In genomic region chr5:111383288-111383970, GRCh38 we compare ENCODE assay signal across 30 cellular contexts.
DNase-seq lines count a peak whose midpoint lies in the region; ATAC-seq and TF ChIP-seq lines count a peak whose summit lies in the region.
"Had no signal": no experiment of that assay in that cellular context is flagged by ENCODE, and none has a peak within 500 bp of the region (broad histone marks: within the 10 kb centered on the region; RNA-seq: fewer than 3 reads in every experiment).

No MANE protein-coding gene starts in this region.

- no peaks in the 10 kb centered on the region for H3K4me1 Mint-ChIP-seq in nephron progenitor cell
- H3K4me1 Mint-ChIP-seq: activated CD8-positive, alpha-beta memory T cell treated with anti-CD3 and anti-CD28 coated beads, Interleukin-2, amount 10 ng/mL, durations not matched to agents 7 days and 5 days; activated naive CD8-positive, alpha-beta T cell treated with anti-CD3 and anti-CD28 coated beads, Interleukin-2, amount 10 ng/mL, durations not matched to agents 7 days and 5 days; memory B cell had no signal

- H3K27me3 Mint-ChIP-seq in nephron progenitor cell (ENCODE audit: low read depth, poor library complexity) = peaks cover 3% of the 10 kb centered on the region
- H3K27me3 Mint-ChIP-seq: activated CD8-positive, alpha-beta memory T cell treated with anti-CD3 and anti-CD28 coated beads, Interleukin-2, amount 10 ng/mL, durations not matched to agents 7 days and 5 days; activated naive CD8-positive, alpha-beta T cell treated with anti-CD3 and anti-CD28 coated beads, Interleukin-2, amount 10 ng/mL, durations not matched to agents 7 days and 5 days; memory B cell had no signal

- no peaks in the 10 kb centered on the region for H3K9me3 Mint-ChIP-seq in nephron progenitor cell
- H3K9me3 Mint-ChIP-seq: activated naive CD8-positive, alpha-beta T cell treated with anti-CD3 and anti-CD28 coated beads, Interleukin-2, amount 10 ng/mL, durations not matched to agents 7 days and 5 days; memory B cell; neural crest cell had no signal

- no peak overlapping the region for H3K27ac Mint-ChIP-seq in nephron progenitor cell
- H3K27ac Mint-ChIP-seq: activated CD8-positive, alpha-beta memory T cell treated with anti-CD3 and anti-CD28 coated beads, Interleukin-2, amount 10 ng/mL, durations not matched to agents 7 days and 5 days; activated naive CD8-positive, alpha-beta T cell treated with anti-CD3 and anti-CD28 coated beads, Interleukin-2, amount 10 ng/mL, durations not matched to agents 7 days and 5 days; memory B cell had no signal

- no peak overlapping the region for H3K4me3 Mint-ChIP-seq in nephron progenitor cell
- H3K4me3 Mint-ChIP-seq: activated CD8-positive, alpha-beta memory T cell treated with anti-CD3 and anti-CD28 coated beads, Interleukin-2, amount 10 ng/mL, durations not matched to agents 7 days and 5 days; activated naive CD8-positive, alpha-beta T cell treated with anti-CD3 and anti-CD28 coated beads, Interleukin-2, amount 10 ng/mL, durations not matched to agents 7 days and 5 days; memory B cell; neural crest cell had no signal

- intact Hi-C loops in left cardiac atrium (cut with DNase I) = no loop called here

- no peaks in the 10 kb centered on the region for H3K36me3 Mint-ChIP-seq in nephron progenitor cell (ENCODE audit: low read depth)
- H3K36me3 Mint-ChIP-seq: memory B cell had no signal

- peak; percentile 34 for DNase-seq in COLO829 (ENCODE audit: low spot score)
- peak; percentile 50 for DNase-seq in HT1080 (ENCODE audit: low read depth)
- peak; percentile 68 for DNase-seq in amniotic epithelial cell (ENCODE audit: low read depth)
- DNase-seq in glomerular visceral epithelial cell (ENCODE audit: extremely low spot score) = peak; percentile 49
- no peak for DNase-seq in left cardiac atrium
- no peak for DNase-seq in nephron progenitor cell
- DNase-seq in AG08396 (ENCODE audit: low spot score) = no peak
- DNase-seq: activated CD4-positive, CD25-positive, alpha-beta regulatory T cell; activated CD8-positive, alpha-beta memory T cell treated with anti-CD3 and anti-CD28 coated beads, Interleukin-2, amount 10 ng/mL, durations not matched to agents 7 days and 5 days; activated gamma-delta T cell treated with Interleukin-2 at 50 U/mL for 16 hours; activated naive CD8-positive, alpha-beta T cell treated with anti-CD3 and anti-CD28 coated beads, Interleukin-2, amount 10 ng/mL, durations not matched to agents 7 days and 5 days; activated T-cell treated with anti-CD3 and anti-CD28 coated beads, Interleukin-2, amount 50 U/mL, for 48 hours; cerebellar nuclear complex; DND-41; gastrocnemius medialis; NCI-H1048; NCI-H1694; NCI-H510A; pancreas; retina; small intestine; stimulated activated CD4-positive, alpha-beta T cell treated with anti-CD3 and anti-CD28 coated beads, Interleukin-1b, Interleukin-23, amount 100 ng/mL, for 48 hours; stimulated activated naive CD4-positive, alpha-beta T cell treated with Interleukin-2 at 50 U/mL for 16 hours; T-helper 1 cell; upper lobe of right lung had no signal

- no peak for TF ChIP-seq CTCF in nephron progenitor cell (IDR thresholded peaks at IDR 0.05)

- ATAC-seq in left cardiac atrium = no peak
- no peak for ATAC-seq in GM18502 (IDR thresholded peaks at IDR 0.05; ENCODE audit: poor library complexity, unreplicated experiment)
- ATAC-seq: activated CD8-positive, alpha-beta memory T cell treated with anti-CD3 and anti-CD28 coated beads, Interleukin-2, amount 10 ng/mL, durations not matched to agents 7 days and 5 days; esophagus mucosa; gastrocnemius medialis; HepG2; pancreas; upper lobe of right lung had no signal

Comparison
In these comparisons a context has a peak if more than half of its experiments do, and no peak if none do; other contexts are left out.
1. DNase-seq: peak in COLO829 (single experiment), HT1080 (single experiment), amniotic epithelial cell (single experiment) and glomerular visceral epithelial cell (single experiment); none in left cardiac atrium (single experiment), nephron progenitor cell (single experiment) and AG08396 (single experiment).